Comparison of ENCODE assay signal across 8 cellular contexts in the genomic region with DNA sequence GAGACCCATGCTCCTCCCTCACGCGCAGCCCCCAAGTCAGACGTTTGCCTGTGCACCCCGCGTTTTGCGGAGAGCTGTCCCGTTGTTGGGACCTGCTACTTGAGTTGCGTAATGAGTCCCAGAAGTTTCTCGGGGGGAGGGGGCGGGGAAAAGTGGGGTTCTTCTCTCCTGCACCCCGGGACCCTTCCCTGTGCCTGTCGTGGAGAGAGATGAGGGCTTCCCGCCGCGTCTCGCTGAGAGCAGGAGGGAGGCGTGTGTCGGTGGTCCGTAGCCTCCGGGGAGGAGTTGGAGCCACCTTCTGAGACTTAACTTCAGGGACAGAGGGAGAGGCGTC. TPM values are rescaled to one million over a fixed set of nuclear protein-coding genes. Genes with fewer than 3 reads are reported as not detected.
DNase-seq lines count a peak whose midpoint lies in the region; ATAC-seq and TF ChIP-seq lines count a peak whose summit lies in the region.

No MANE protein-coding gene starts in this region.

- H3K9me3 ChIP-seq in vagina: no peaks in the 10 kb centered on the region

- CTCF ChIA-PET in activated naive CD4-positive, alpha-beta T cell treated with anti-CD3 and anti-CD28 coated beads, Interleukin-2, amount 10 ng/mL, durations not matched to agents 7 days and 5 days (lab: Charles Lee): interaction anchor here (0.8 to 4.2 kb wide), 9 partner anchors 13 to 279 kb away, joined by 3 to 29 read pairs (median 7); no protein-coding TSS in a partner anchor

- H3K36me3 Mint-ChIP-seq in activated naive CD4-positive, alpha-beta T cell treated with anti-CD3 and anti-CD28 coated beads, Interleukin-2, amount 10 ng/mL, durations not matched to agents 7 days and 5 days: peaks cover 11% of the 10 kb centered on the region
- H3K36me3 Mint-ChIP-seq in naive B cell: no peaks in the 10 kb centered on the region

- H3K27me3 ChIP-seq in vagina: no peaks in the 10 kb centered on the region

- TF ChIP-seq CTCF in epithelial cell of esophagus (IDR thresholded peaks at IDR 0.05; ENCODE audit: insufficient read depth, low read depth, low read length, missing control alignments): no peak
- no peak for TF ChIP-seq CTCF in vagina (IDR thresholded peaks at IDR 0.05)

- H3K27ac ChIP-seq in vagina: peak overlapping the region; percentile 99

- intact Hi-C loops in vagina (cut with DNase I): no loop called here

- H3K4me3 Mint-ChIP-seq in activated naive CD4-positive, alpha-beta T cell treated with anti-CD3 and anti-CD28 coated beads, Interleukin-2, amount 10 ng/mL, durations not matched to agents 7 days and 5 days: peak overlapping the region; percentile 80
- H3K4me3 Mint-ChIP-seq in naive B cell: peak overlapping the region; percentile 84 to 98 (median 96)

- ATAC-seq in naive B cell (ENCODE audit: low read depth in 2 of 2): peak in 1 of 2 donors; percentile 2

- H3K36me3 ChIP-seq in vagina: peaks cover 0 to 5% of the 10 kb centered on the region in 2 donors

- H3K9me3 Mint-ChIP-seq in activated naive CD4-positive, alpha-beta T cell treated with anti-CD3 and anti-CD28 coated beads, Interleukin-2, amount 10 ng/mL, durations not matched to agents 7 days and 5 days: no peaks in the 10 kb centered on the region
- no peaks in the 10 kb centered on the region for H3K9me3 Mint-ChIP-seq in naive B cell

- H3K4me1 ChIP-seq in vagina: peaks cover 48% of the 10 kb centered on the region

- H3K27me3 Mint-ChIP-seq in activated naive CD4-positive, alpha-beta T cell treated with anti-CD3 and anti-CD28 coated beads, Interleukin-2, amount 10 ng/mL, durations not matched to agents 7 days and 5 days: no peaks in the 10 kb centered on the region
- H3K27me3 Mint-ChIP-seq in naive B cell: no peaks in the 10 kb centered on the region

- DNase-seq in activated naive CD4-positive, alpha-beta T cell treated with anti-CD3 and anti-CD28 coated beads, Interleukin-2, amount 10 ng/mL, durations not matched to agents 7 days and 5 days: no peak
- DNase-seq in activated naive CD4-positive, alpha-beta T cell treated with Interleukin-2 at 50 U/mL for 16 hours: no peak
- DNase-seq in T-helper 2 cell (peak in 3 of 5 experiments; percentile 10 to 40 (median 15)), epithelial cell of esophagus (ENCODE audit: low read depth) (no peak), naive B cell (no peak), vagina (ENCODE audit: extremely low spot score in 2 of 2) (peak in 1 of 2 donors; percentile 92), SKM-1 treated with dmso at 0.1 percent for 144 hours (lab: John Stamatoyannopoulos, UW; ENCODE audit: unreplicated experiment) (no peak), NCI-H2107 treated with DMSO at 0.1 percent for 48 hours (lab: John Stamatoyannopoulos, UW; ENCODE audit: unreplicated experiment) (no peak)

- H3K4me1 Mint-ChIP-seq in activated naive CD4-positive, alpha-beta T cell treated with anti-CD3 and anti-CD28 coated beads, Interleukin-2, amount 10 ng/mL, durations not matched to agents 7 days and 5 days: peaks cover 59% of the 10 kb centered on the region
- H3K4me1 Mint-ChIP-seq in naive B cell: peaks cover 50 to 56% (median 53%) of the 10 kb centered on the region in 3 donors

- no peak for TF ChIP-seq POLR2A in vagina (IDR thresholded peaks at IDR 0.05)

- peak overlapping the region; percentile 96 for H3K27ac Mint-ChIP-seq in activated naive CD4-positive, alpha-beta T cell treated with anti-CD3 and anti-CD28 coated beads, Interleukin-2, amount 10 ng/mL, durations not matched to agents 7 days and 5 days
- H3K27ac Mint-ChIP-seq in naive B cell: peak overlapping the region; percentile 93 to 98 (median 96)

- H3K4me3 ChIP-seq in epithelial cell of esophagus (ENCODE audit: low read length): peak overlapping the region; percentile 87
- H3K4me3 ChIP-seq in vagina: peak overlapping the region; percentile 69 to 99

RNA-seq across cellular contexts. Expression of a gene that starts 0.7 kb away (rescaled TPM):
- 10 to 100 TPM; 33.1 to 72.0 (median 55.4) TPM for polyA plus RNA-seq in naive B cell (ENCODE audit: low read depth in 6 of 6)
- total RNA-seq in vagina: 99.9 TPM

RNA-seq across cellular contexts. Expression of a gene that starts 43.2 kb away (rescaled TPM):
- polyA plus RNA-seq in naive B cell (ENCODE audit: low read depth in 6 of 6): not detected
- not detected for total RNA-seq in vagina

Comparison
In these comparisons a context has a peak if more than half of its experiments do, and no peak if none do; other contexts are left out.
1. DNase-seq: peak in T-helper 2 cell (3 of 5); none in activated naive CD4-positive, alpha-beta T cell treated with anti-CD3 and anti-CD28 coated beads, Interleukin-2, amount 10 ng/mL, durations not matched to agents 7 days and 5 days (single experiment), activated naive CD4-positive, alpha-beta T cell treated with Interleukin-2 at 50 U/mL for 16 hours (single experiment), epithelial cell of esophagus (single experiment), naive B cell (single experiment), SKM-1 treated with dmso at 0.1 percent for 144 hours (single experiment) and NCI-H2107 treated with DMSO at 0.1 percent for 48 hours (single experiment).